Comparison of ENCODE assay signal across 31 cellular contexts in genomic region chr4:36130641-36131040, GRCh38.
"Had no signal": no experiment of that assay in that cellular context is flagged by ENCODE, and none has a peak within 500 bp of the region (broad histone marks: within the 10 kb centered on the region; RNA-seq: fewer than 3 reads in every experiment).

No MANE protein-coding gene starts in this region.

- H3K27me3 Mint-ChIP-seq: activated CD4-positive, alpha-beta memory T cell treated with anti-CD3 and anti-CD28 coated beads for 36 hours; activated CD4-positive, alpha-beta T cell treated with anti-CD3 and anti-CD28 coated beads for 36 hours; activated CD4-positive, alpha-beta T cell treated with anti-CD3 and anti-CD28 coated beads, Interleukin-2, amount 10 ng/mL, durations not matched to agents 24 days and 14 days; activated CD8-positive, alpha-beta memory T cell treated with anti-CD3 and anti-CD28 coated beads, Interleukin-2, amount 10 ng/mL, durations not matched to agents 7 days and 5 days; activated naive CD4-positive, alpha-beta T cell treated with anti-CD3 and anti-CD28 coated beads, Interleukin-2, amount 50 U/mL, for 24 hours; activated naive CD8-positive, alpha-beta T cell treated with anti-CD3 and anti-CD28 coated beads for 36 hours; activated naive CD8-positive, alpha-beta T cell treated with anti-CD3 and anti-CD28 coated beads, Interleukin-2, amount 50 U/mL, for 24 hours; activated T-helper 17 cell treated with anti-CD3 and anti-CD28 coated beads, Interleukin-2, amount 50 U/mL, for 72 hours; dendritic cell treated with granulocyte-macrophage colony-stimulating factor and Interleukin-4, amounts not matched to agents 40 ng/mL and 50 ng/mL, for 4 days had no signal

- H3K36me3 ChIP-seq: adrenal gland, colonic mucosa had no signal

- H3K4me3 Mint-ChIP-seq: activated CD4-positive, alpha-beta memory T cell treated with anti-CD3 and anti-CD28 coated beads for 36 hours; activated CD4-positive, alpha-beta T cell treated with anti-CD3 and anti-CD28 coated beads for 36 hours; activated CD4-positive, alpha-beta T cell treated with anti-CD3 and anti-CD28 coated beads, Interleukin-2, amount 10 ng/mL, durations not matched to agents 24 days and 14 days; activated CD8-positive, alpha-beta memory T cell treated with anti-CD3 and anti-CD28 coated beads, Interleukin-2, amount 10 ng/mL, durations not matched to agents 7 days and 5 days; activated CD8-positive, alpha-beta T cell treated with anti-CD3 and anti-CD28 coated beads, Interleukin-2, amount 10 ng/mL, durations not matched to agents 7 days and 5 days; activated naive CD4-positive, alpha-beta T cell treated with anti-CD3 and anti-CD28 coated beads, Interleukin-2, amount 50 U/mL, for 24 hours; activated naive CD8-positive, alpha-beta T cell treated with anti-CD3 and anti-CD28 coated beads for 36 hours; activated naive CD8-positive, alpha-beta T cell treated with anti-CD3 and anti-CD28 coated beads, Interleukin-2, amount 50 U/mL, for 24 hours; activated T-helper 17 cell treated with anti-CD3 and anti-CD28 coated beads, Interleukin-2, amount 50 U/mL, for 72 hours; dendritic cell treated with granulocyte-macrophage colony-stimulating factor and Interleukin-4, amounts not matched to agents 40 ng/mL and 50 ng/mL, for 4 days; endodermal cell had no signal

- H3K9me3 Mint-ChIP-seq: activated CD4-positive, alpha-beta memory T cell treated with anti-CD3 and anti-CD28 coated beads for 36 hours; activated CD4-positive, alpha-beta T cell treated with anti-CD3 and anti-CD28 coated beads, Interleukin-2, amount 10 ng/mL, durations not matched to agents 24 days and 14 days; activated naive CD4-positive, alpha-beta T cell treated with anti-CD3 and anti-CD28 coated beads, Interleukin-2, amount 50 U/mL, for 24 hours; activated naive CD8-positive, alpha-beta T cell treated with anti-CD3 and anti-CD28 coated beads for 36 hours; activated naive CD8-positive, alpha-beta T cell treated with anti-CD3 and anti-CD28 coated beads, Interleukin-2, amount 50 U/mL, for 24 hours; activated T-helper 17 cell treated with anti-CD3 and anti-CD28 coated beads, Interleukin-2, amount 50 U/mL, for 72 hours; dendritic cell treated with granulocyte-macrophage colony-stimulating factor and Interleukin-4, amounts not matched to agents 40 ng/mL and 50 ng/mL, for 4 days; endodermal cell had no signal

- H3K4me1 ChIP-seq: adrenal gland, body of pancreas, colonic mucosa had no signal

- H3K27ac ChIP-seq: adrenal gland, body of pancreas, colonic mucosa had no signal

- H3K27ac Mint-ChIP-seq: activated CD4-positive, alpha-beta memory T cell treated with anti-CD3 and anti-CD28 coated beads for 36 hours; activated CD8-positive, alpha-beta memory T cell treated with anti-CD3 and anti-CD28 coated beads, Interleukin-2, amount 10 ng/mL, durations not matched to agents 7 days and 5 days; activated CD8-positive, alpha-beta T cell treated with anti-CD3 and anti-CD28 coated beads, Interleukin-2, amount 10 ng/mL, durations not matched to agents 7 days and 5 days; activated naive CD4-positive, alpha-beta T cell treated with anti-CD3 and anti-CD28 coated beads, Interleukin-2, amount 50 U/mL, for 24 hours; activated naive CD8-positive, alpha-beta T cell treated with anti-CD3 and anti-CD28 coated beads for 36 hours; activated naive CD8-positive, alpha-beta T cell treated with anti-CD3 and anti-CD28 coated beads, Interleukin-2, amount 50 U/mL, for 24 hours; activated T-helper 17 cell treated with anti-CD3 and anti-CD28 coated beads, Interleukin-2, amount 50 U/mL, for 72 hours; endodermal cell had no signal

- ATAC-seq: activated CD4-positive, alpha-beta T cell treated with anti-CD3 and anti-CD28 coated beads for 36 hours; activated CD8-positive, alpha-beta memory T cell treated with anti-CD3 and anti-CD28 coated beads, Interleukin-2, amount 10 ng/mL, durations not matched to agents 7 days and 5 days; activated CD8-positive, alpha-beta T cell treated with anti-CD3 and anti-CD28 coated beads, Interleukin-2, amount 10 ng/mL, durations not matched to agents 7 days and 5 days; activated naive CD8-positive, alpha-beta T cell treated with anti-CD3 and anti-CD28 coated beads, Interleukin-2, amount 50 U/mL, for 24 hours; activated T-helper 17 cell treated with anti-CD3 and anti-CD28 coated beads, Interleukin-2, amount 50 U/mL, for 72 hours; body of pancreas; esophagus mucosa had no signal

- H3K4me1 Mint-ChIP-seq: activated naive CD4-positive, alpha-beta T cell treated with anti-CD3 and anti-CD28 coated beads, Interleukin-2, amount 50 U/mL, for 24 hours; activated naive CD8-positive, alpha-beta T cell treated with anti-CD3 and anti-CD28 coated beads for 36 hours had no signal

- H3K27me3 ChIP-seq: adrenal gland, body of pancreas, colonic mucosa, dorsolateral prefrontal cortex had no signal

- H3K4me3 ChIP-seq: adrenal gland, body of pancreas, colonic mucosa, dorsolateral prefrontal cortex had no signal

- DNase-seq: activated CD4-positive, alpha-beta memory T cell treated with anti-CD3 and anti-CD28 coated beads for 36 hours; activated CD4-positive, alpha-beta T cell treated with anti-CD3 and anti-CD28 coated beads for 36 hours; activated CD4-positive, alpha-beta T cell treated with anti-CD3 and anti-CD28 coated beads, Interleukin-2, amount 10 ng/mL, durations not matched to agents 24 days and 14 days; activated CD4-positive, CD25-positive, alpha-beta regulatory T cell; activated CD4-positive, CD25-positive, alpha-beta regulatory T cell treated with anti-CD3 and anti-CD28 coated beads, Interleukin-2, amount 50 U/mL, for 72 hours; activated CD8-positive, alpha-beta memory T cell treated with anti-CD3 and anti-CD28 coated beads, Interleukin-2, amount 10 ng/mL, durations not matched to agents 7 days and 5 days; activated CD8-positive, alpha-beta memory T cell treated with anti-CD3 and anti-CD28 coated beads, Interleukin-2, amount 50 U/mL, for 4 hours; activated CD8-positive, alpha-beta T cell treated with anti-CD3 and anti-CD28 coated beads, Interleukin-2, amount 10 ng/mL, durations not matched to agents 7 days and 5 days; activated effector memory CD4-positive, alpha-beta T cell treated with Interleukin-2 at 50 U/mL for 16 hours; activated gamma-delta T cell treated with Interleukin-2 at 50 U/mL for 16 hours; activated naive CD4-positive, alpha-beta T cell treated with Interleukin-2 at 50 U/mL for 16 hours; activated naive CD8-positive, alpha-beta T cell treated with anti-CD3 and anti-CD28 coated beads for 36 hours; activated naive CD8-positive, alpha-beta T cell treated with anti-CD3 and anti-CD28 coated beads, Interleukin-2, amount 50 U/mL, for 24 hours; activated T-cell treated with anti-CD3 and anti-CD28 coated beads, Interleukin-2, amount 50 U/mL, for 1 hour; adrenal gland; amygdala; aorta; body of pancreas; caudate nucleus; cerebellar nuclear complex; colonic mucosa; dorsolateral prefrontal cortex; effector memory CD4-positive, alpha-beta T cell; endodermal cell; foreskin fibroblast; head of caudate nucleus; T-helper 2 cell had no signal

- H3K9me3 ChIP-seq: adrenal gland, body of pancreas, colonic mucosa had no signal
